Comparison of ENCODE assay signal across 15 cellular contexts in the genomic region with DNA sequence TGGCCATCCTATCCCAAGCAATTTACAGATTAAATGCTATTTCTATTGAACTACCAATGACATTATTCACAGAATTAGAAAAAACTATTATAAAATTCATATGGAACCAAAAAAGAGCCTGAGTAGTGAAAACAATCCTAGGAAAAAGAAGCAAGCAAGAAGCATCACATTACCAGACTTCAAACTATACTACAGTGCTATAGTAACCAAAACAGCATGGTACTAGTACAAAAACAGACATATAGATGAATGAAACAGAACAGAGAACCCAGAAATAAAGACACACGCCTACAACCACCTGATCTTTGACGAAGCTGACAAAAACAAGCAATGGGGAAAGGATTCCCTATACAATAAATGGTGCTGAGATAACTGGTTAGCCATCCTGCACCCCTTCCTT.
DNase-seq lines count a peak whose midpoint lies in the region; ATAC-seq, FAIRE-seq and TF ChIP-seq lines count a peak whose summit lies in the region.
"Had no signal": no experiment of that assay in that cellular context is flagged by ENCODE, and none has a peak within 500 bp of the region (broad histone marks: within the 10 kb centered on the region; RNA-seq: fewer than 3 reads in every experiment).

No MANE protein-coding gene starts in this region.

- peak overlapping the region; percentile 71 for H3K27ac Mint-ChIP-seq in astrocyte (ENCODE audit: unreplicated experiment)
- H3K27ac Mint-ChIP-seq in natural killer cell, result no peak overlapping the region
- H3K27ac Mint-ChIP-seq: CD14-positive monocyte had no signal

- peaks cover 69% of the 10 kb centered on the region for H3K4me1 Mint-ChIP-seq in astrocyte (ENCODE audit: low read depth, unreplicated experiment)
- peaks cover 73 to 92% of the 10 kb centered on the region in 2 donors for H3K4me1 Mint-ChIP-seq in natural killer cell

- no peak overlapping the region for H3K9ac ChIP-seq in astrocyte (ENCODE audit: low read length)

- TF ChIP-seq CTCF in astrocyte (IDR thresholded peaks at IDR 0.05; ENCODE audit: insufficient read depth, low read depth, low read length), result no peak
- no peak for TF ChIP-seq CTCF in natural killer cell (IDR thresholded peaks at IDR 0.05)
- no peak for TF ChIP-seq CTCF in heart right ventricle (IDR thresholded peaks at IDR 0.05)
- TF ChIP-seq CTCF in hepatocyte (IDR thresholded peaks at IDR 0.05; ENCODE audit: poor library complexity), result no peak

- intact Hi-C loops in natural killer cell (cut with micrococcal nuclease) (no loop called here), heart right ventricle (cut with DNase I) (loop anchor here in 1 of 10 donors (10.0 kb wide), 1 partner anchor 123 kb away; no protein-coding TSS in a partner anchor)

- no peak overlapping the region for H2AFZ ChIP-seq in astrocyte (ENCODE audit: low read depth, low read length)
- H2AFZ ChIP-seq in hepatocyte, result no peak overlapping the region

- H3K9me3 Mint-ChIP-seq in astrocyte (ENCODE audit: unreplicated experiment) (peaks cover 1% of the 10 kb centered on the region), natural killer cell (peaks cover 0 to 2% of the 10 kb centered on the region in 2 donors)
- H3K9me3 Mint-ChIP-seq: HFFc6 had no signal

- H3K4me3 ChIP-seq in astrocyte (ENCODE audit: insufficient read depth, low read depth, low read length), result no peak overlapping the region
- H3K4me3 ChIP-seq in heart right ventricle, result no peak overlapping the region
- no peak overlapping the region for H3K4me3 ChIP-seq in hepatocyte
- H3K4me3 ChIP-seq: A549, HAP-1 had no signal

- H4K20me1 ChIP-seq in astrocyte (ENCODE audit: insufficient read depth, low read length), result peaks cover 6% of the 10 kb centered on the region
- H4K20me1 ChIP-seq in hepatocyte (ENCODE audit: insufficient read depth, poor library complexity, severe bottlenecking), result no peaks in the 10 kb centered on the region

- FAIRE-seq in GM18507 (lab: Jason Lieb, UNC), result peak; percentile 60
- no peak for FAIRE-seq in astrocyte (lab: Jason Lieb, UNC)
- FAIRE-seq: A549, GM12891, H1, HepG2, HTR-8/SVneo had no signal

- H3K4me1 ChIP-seq in astrocyte (ENCODE audit: insufficient read depth, low read length) (peaks cover 16% of the 10 kb centered on the region), heart right ventricle (peaks cover 0 to 44% (median 26%) of the 10 kb centered on the region in 9 donors), hepatocyte (ENCODE audit: insufficient read depth) (no peaks in the 10 kb centered on the region)
- H3K4me1 ChIP-seq: HAP-1 had no signal

- H3K36me3 Mint-ChIP-seq in astrocyte (ENCODE audit: low read depth, unreplicated experiment), result peaks cover 7% of the 10 kb centered on the region
- H3K36me3 Mint-ChIP-seq in natural killer cell, result no peaks in the 10 kb centered on the region
- H3K36me3 Mint-ChIP-seq: CD14-positive monocyte had no signal

- H3K4me3 Mint-ChIP-seq in astrocyte (ENCODE audit: unreplicated experiment) (no peak overlapping the region), natural killer cell (peak overlapping the region; percentile 2)
- H3K4me3 Mint-ChIP-seq: CD14-positive monocyte had no signal

- WGBS in heart right ventricle, 2 donors, result 85 to 100% methylated on average over 2 of the region's 2 CpGs
- WGBS in hepatocyte (ENCODE audit: low lambda C conversion rate, missing lambda C conversion rate), result 100% methylated on average over 2 of the region's 2 CpGs

- H3K27me3 ChIP-seq in astrocyte (ENCODE audit: insufficient read depth, low read length) (peaks cover 3% of the 10 kb centered on the region), heart right ventricle (no peaks in the 10 kb centered on the region), hepatocyte (no peaks in the 10 kb centered on the region)

- H3K4me2 ChIP-seq in astrocyte (ENCODE audit: low read length), result no peak overlapping the region
- H3K4me2 ChIP-seq in hepatocyte, result no peak overlapping the region
- H3K4me2 ChIP-seq: A549 had no signal

- DNase-seq in GM18507 (ENCODE audit: extremely low spot score, insufficient read length, low read depth), result no peak
- DNase-seq in astrocyte (ENCODE audit: low read depth), result no peak
- DNase-seq in natural killer cell, result no peak
- DNase-seq in NCI-H345 treated with DMSO at 0.1 percent for 48 hours (lab: John Stamatoyannopoulos, UW; ENCODE audit: unreplicated experiment), result no peak
- no peak for DNase-seq in heart right ventricle
- DNase-seq in hepatocyte (ENCODE audit: low spot score), result no peak
- DNase-seq: DMS79, HFFc6 had no signal

- H3K9me2 ChIP-seq in hepatocyte (replicated peaks; ENCODE audit: insufficient read depth), result no peaks in the 10 kb centered on the region

- H3K79me2 ChIP-seq in astrocyte (ENCODE audit: insufficient read depth, low read length) (no peaks in the 10 kb centered on the region), hepatocyte (peaks cover 41% of the 10 kb centered on the region)

- H3K27me3 Mint-ChIP-seq in astrocyte (ENCODE audit: low read depth, unreplicated experiment), result no peaks in the 10 kb centered on the region
- H3K27me3 Mint-ChIP-seq in natural killer cell (ENCODE audit: low read depth in 2 of 2), result no peaks in the 10 kb centered on the region

- ATAC-seq in natural killer cell (no peak), heart right ventricle (no peak)
- ATAC-seq: A549, HepG2 had no signal

- H3K27ac ChIP-seq in astrocyte (ENCODE audit: low read depth, low read length) (no peak overlapping the region), heart right ventricle (peak overlapping the region in 1 of 10 donors; percentile 90), hepatocyte (no peak overlapping the region)
- H3K27ac ChIP-seq: A549 had no signal

- H3K9me3 ChIP-seq in astrocyte (ENCODE audit: insufficient read depth, low read depth, low read length) (no peaks in the 10 kb centered on the region), heart right ventricle (peaks cover 0 to 4% (median 0%) of the 10 kb centered on the region in 11 donors), hepatocyte (ENCODE audit: low read depth) (peaks cover 9% of the 10 kb centered on the region)
- H3K9me3 ChIP-seq: A549, HAP-1 had no signal

- no peaks in the 10 kb centered on the region for H3K36me3 ChIP-seq in astrocyte (ENCODE audit: insufficient read depth, low read length)
- H3K36me3 ChIP-seq in heart right ventricle, result no peaks in the 10 kb centered on the region
- no peaks in the 10 kb centered on the region for H3K36me3 ChIP-seq in hepatocyte (replicated peaks; ENCODE audit: insufficient read depth, low read depth)
- H3K36me3 ChIP-seq: HAP-1 had no signal
